ENCODE assay signal across 10 cellular contexts in genomic region chr10:118595598-118596425, GRCh38. TPM values are rescaled to one million over a fixed set of nuclear protein-coding genes. Genes with fewer than 3 reads are reported as not detected.
A peak's percentile ranks its signal among the peaks of the same experiment; 100 is the strongest.
DNase-seq lines count a peak whose midpoint lies in the region; ATAC-seq, FAIRE-seq and TF ChIP-seq lines count a peak whose summit lies in the region.
"Had no signal": no experiment of that assay in that cellular context is flagged by ENCODE, and none has a peak within 500 bp of the region (broad histone marks: within the 10 kb centered on the region; RNA-seq: fewer than 3 reads in every experiment).

Gene PRLHR (minus strand): TSS chr10:118595648. CDS start chr10:118595244, 404 bp downstream.

- POLR2A ChIA-PET in HepG2 (lab: Yijun Ruan, JAX) = no interaction called here

- H3K9ac ChIP-seq in HepG2 (ENCODE audit: insufficient read depth, low read depth, low read length) = no peak within 1 kb of the TSS

- 3 to 6% (median 4%) methylated on average over 23 to 52 of the region's 52 CpGs for WGBS in adrenal gland, 4 donors
- whole genome bisulfite sequencing in HepG2 (ENCODE audit: low lambda C conversion rate) = 40% methylated on average over 37 of the region's 52 CpGs
- 11 to 30% methylated on average over 52 of the region's 52 CpGs for WGBS in sigmoid colon, 2 donors

- H3K36me3 ChIP-seq in adrenal gland (replicated peaks in 1 of 2) (no peaks in the 10 kb centered on the region), HepG2 (replicated peaks in 1 of 2; ENCODE audit: control insufficient read depth in 1 of 2, insufficient read depth in 2 of 2, low read length in 2 of 2) (no peaks in the 10 kb centered on the region), sigmoid colon (no peaks in the 10 kb centered on the region)
- H3K36me3 ChIP-seq: heart left ventricle had no signal

- no peak within 1 kb of the TSS for H3K4me3 ChIP-seq in adrenal gland
- no peak within 1 kb of the TSS for H3K4me3 ChIP-seq in HepG2 (replicated peaks in 1 of 3; ENCODE audit: insufficient read depth in 1 of 3, low read depth in 2 of 3, low read length in 3 of 3)
- H3K4me3 ChIP-seq in sigmoid colon = no peak within 1 kb of the TSS
- H3K4me3 ChIP-seq: heart left ventricle had no signal

- no peak for TF ChIP-seq CTCF in adrenal gland (IDR thresholded peaks at IDR 0.05)
- no peak for TF ChIP-seq CTCF in HepG2 (CRISPR knock-in tag; IDR thresholded peaks at IDR 0.05)
- TF ChIP-seq CTCF in sigmoid colon (IDR thresholded peaks at IDR 0.05) = no peak

- H3K4me1 ChIP-seq in adrenal gland (replicated peaks in 1 of 2) (no peaks in the 10 kb centered on the region), HepG2 (ENCODE audit: insufficient read depth, low read length) (no peaks in the 10 kb centered on the region), sigmoid colon (peaks cover 0 to 9% (median 4%) of the 10 kb centered on the region in 4 donors)
- H3K4me1 ChIP-seq: heart left ventricle had no signal

- no TSS peak for BruUV-seq in HepG2 (replicated peaks; lab: Mats Ljungman, UMichigan)

- no peak for TF ChIP-seq EP300 in HepG2 (IDR thresholded peaks at IDR 0.05; ENCODE audit: low read depth in 2 of 2, low read length in 2 of 2)
- no peak for TF ChIP-seq EP300 in HepG2 (CRISPR knock-in tag; IDR thresholded peaks at IDR 0.05; ENCODE audit: borderline replicate concordance)
- no peak for TF ChIP-seq EP300 in sigmoid colon (IDR thresholded peaks at IDR 0.05)

- no peaks in the 10 kb centered on the region for H3K9me3 ChIP-seq in adrenal gland (replicated peaks in 1 of 3)
- no peaks in the 10 kb centered on the region for H3K9me3 ChIP-seq in HepG2 (ENCODE audit: low read length)
- H3K9me3 ChIP-seq in sigmoid colon = no peaks in the 10 kb centered on the region

- H2AFZ ChIP-seq in HepG2 (ENCODE audit: low read length) = no peak within 1 kb of the TSS

- no peaks in the 10 kb centered on the region for H4K20me1 ChIP-seq in HepG2 (ENCODE audit: insufficient read depth, low read length)

- H3K27ac ChIP-seq in adrenal gland (peak within 1 kb of the TSS in 1 of 5 donors; percentile 58), HepG2 (ENCODE audit: extremely low read length, insufficient read depth, low read length) (no peak within 1 kb of the TSS), sigmoid colon (no peak within 1 kb of the TSS)
- H3K27ac ChIP-seq: heart left ventricle had no signal

- H3K27me3 ChIP-seq in adrenal gland (peaks cover 53% of the 10 kb centered on the region), HepG2 (ENCODE audit: control insufficient read depth in 1 of 2, insufficient read depth in 2 of 2, low read length in 2 of 2) (peaks cover 0 to 14% of the 10 kb centered on the region in 2 experiments; a peak in 3 of 5 replicates), sigmoid colon (peaks cover 25 to 65% (median 30%) of the 10 kb centered on the region in 3 donors)

- CTCF ChIA-PET in HepG2 (lab: Yijun Ruan, JAX; ENCODE audit: low intra/inter-chr PET ratio, low total read pairs) = no interaction called here

- in situ Hi-C loops in HepG2 (cut with HindIII; ENCODE audit: extremely low pct_ligation_motif_present, low pct_unique_long_range_greater_than_20kb) = no loop called here

- TF ChIP-seq RAD21 in HepG2 (CRISPR knock-in tag; IDR thresholded peaks at IDR 0.05) = no peak

- peak; percentile 18 for DNase-seq in Ammon's horn (ENCODE audit: low spot score)
- DNase-seq in H54 (ENCODE audit: insufficient read length, low spot score) = peak; percentile 22
- peak; percentile 32 to 83 (median 53) for DNase-seq in adrenal gland
- DNase-seq in HepG2 (ENCODE audit: low spot score) = no peak
- no peak for DNase-seq in inferior parietal cortex (ENCODE audit: extremely low spot score)
- no peak for DNase-seq in GDM1 (lab: John Stamatoyannopoulos, UW)
- no peak for DNase-seq in sigmoid colon

- TF ChIP-seq POLR2A in H54 (IDR thresholded peaks at IDR 0.05; ENCODE audit: low read depth, low read length) (no peak), adrenal gland (IDR thresholded peaks at IDR 0.05) (peak in 1 of 2 donors; percentile 33), HepG2 (IDR thresholded peaks at IDR 0.05; ENCODE audit: insufficient read depth in 1 of 2, low read depth in 2 of 2, low read length in 2 of 2) (no peak), sigmoid colon (IDR thresholded peaks at IDR 0.05) (no peak)

- peak; percentile 66 for ATAC-seq in HepG2
- ATAC-seq in GM19452 (IDR thresholded peaks at IDR 0.05; ENCODE audit: unreplicated experiment) = no peak

- H3K4me2 ChIP-seq in HepG2 (ENCODE audit: low read depth, low read length) = no peak within 1 kb of the TSS

- FAIRE-seq in H54 (lab: Jason Lieb, UNC) = no peak
- no peak for FAIRE-seq in HepG2 (lab: Jason Lieb, UNC)

- H3K79me2 ChIP-seq in HepG2 (ENCODE audit: insufficient read depth, low read length) = no peaks in the 10 kb centered on the region

- intact Hi-C loops in adrenal gland (cut with DNase I) (no loop called here), HepG2 (cut with micrococcal nuclease; ENCODE audit: unreplicated experiment) (no loop called here), sigmoid colon (cut with DNase I) (no loop called here)

TF ChIP-seq in HepG2, 621 proteins besides CTCF, POLR2A, EP300 and RAD21 (continues in another document):
- TF ChIP-seq ISL2 (CRISPR knock-in tag; IDR thresholded peaks at IDR 0.05) (no peak), DNMT3B (CRISPR knock-in tag; conservative IDR thresholded peaks at IDR 0.05) (no peak), SALL1 (CRISPR knock-in tag; IDR thresholded peaks at IDR 0.05) (peak; percentile 80), ZBTB8A (CRISPR knock-in tag; IDR thresholded peaks at IDR 0.05; ENCODE audit: borderline replicate concordance, low read depth) (no peak), ADNP (CRISPR knock-in tag; IDR thresholded peaks at IDR 0.05) (no peak), CBFB (CRISPR knock-in tag; IDR thresholded peaks at IDR 0.05) (no peak), ZNF549 (CRISPR knock-in tag; IDR thresholded peaks at IDR 0.05) (no peak), KDM3A (CRISPR knock-in tag; IDR thresholded peaks at IDR 0.05; ENCODE audit: low read depth) (no peak), KDM4B (CRISPR knock-in tag; IDR thresholded peaks at IDR 0.05) (no peak), STAT6 (CRISPR knock-in tag; IDR thresholded peaks at IDR 0.05; ENCODE audit: borderline replicate concordance) (no peak), CREM (IDR thresholded peaks at IDR 0.05) (no peak), CREM (CRISPR knock-in tag; IDR thresholded peaks at IDR 0.05) (no peak), NCOR1 (IDR thresholded peaks at IDR 0.05; ENCODE audit: borderline replicate concordance, low read length) (no peak), HOXD1 (CRISPR knock-in tag; IDR thresholded peaks at IDR 0.05) (no peak), PHF5A (CRISPR knock-in tag; IDR thresholded peaks at IDR 0.05; ENCODE audit: low read depth, unreplicated experiment) (no peak)

RNA-seq across cellular contexts. Expression of gene PRLHR, which starts in this region (rescaled TPM):
- total RNA-seq in adrenal gland (10 to 100 TPM in 2 of 8 donors, 1 to 10 TPM in 1, under 1 TPM in 2, not detected in 3; 0.13 to 23.3 (median 4.2) TPM), HepG2 (2016; rRNA removed; fragmentation: Illumina TruSeq; extraction: Trizol) (not detected in 2 replicates), sigmoid colon (under 1 TPM in 1 of 4 donors, not detected in 3; 0.49 TPM)
- polyA plus RNA-seq in adrenal gland (1 to 10 TPM; 1.3 to 3.6 (median 2.7) TPM), HepG2 (2011; rRNA removed) (not detected in 2 replicates), sigmoid colon (under 1 TPM in 1 of 3 donors, not detected in 2; under 0.01 TPM)
- total RNA-seq in HepG2 (2016; cell fraction: cytosol; rRNA removed; fragmentation: Illumina TruSeq; extraction: Trizol; ENCODE audit: low read depth) = not detected in 2 replicates
- total RNA-seq in HepG2 (2016; cell fraction: insoluble cytoplasmic fraction; rRNA removed; fragmentation: Illumina TruSeq; extraction: Trizol) = not detected in 2 replicates
- not detected in 2 replicates for total RNA-seq in HepG2 (2016; cell fraction: membrane; rRNA removed; fragmentation: Illumina TruSeq; extraction: Trizol)
- not detected in 2 replicates for total RNA-seq in HepG2 (2016; cell fraction: nucleus; rRNA removed; fragmentation: Illumina TruSeq; extraction: Trizol)
- not detected in 2 replicates for polyA plus RNA-seq in HepG2 (2011; cell fraction: cytosol; rRNA removed)
- polyA plus RNA-seq in HepG2 (2011; cell fraction: nucleus; rRNA removed) = not detected in 2 replicates
- not detected in 2 replicates for polyA plus RNA-seq in HepG2 (2012)
- not detected in 2 replicates for polyA plus RNA-seq in HepG2 (2016; cell fraction: cytosol; fragmentation: Illumina TruSeq; extraction: Trizol; ENCODE audit: low read depth)
- not detected in 2 replicates for polyA plus RNA-seq in HepG2 (2016; cell fraction: insoluble cytoplasmic fraction; fragmentation: Illumina TruSeq; extraction: Trizol; ENCODE audit: low read depth)
- polyA plus RNA-seq in HepG2 (2016; cell fraction: membrane; fragmentation: Illumina TruSeq; extraction: Trizol; ENCODE audit: low read depth) = not detected in 2 replicates
- polyA plus RNA-seq in HepG2 (2016; cell fraction: nucleus; fragmentation: Illumina TruSeq; extraction: Trizol; ENCODE audit: insufficient read depth, low read depth) = not detected in 2 replicates
- polyA minus RNA-seq in HepG2 (2011; rRNA and poly(A)+ RNA removed; ENCODE audit: low replicate concordance) = not detected in 2 replicates
- not detected in 2 replicates for polyA minus RNA-seq in HepG2 (2011; cell fraction: cytosol; rRNA and poly(A)+ RNA removed)
- polyA minus RNA-seq in HepG2 (2011; cell fraction: nucleus; rRNA and poly(A)+ RNA removed) = not detected in 2 replicates
- total RNA-seq: heart left ventricle, HT-29 had no signal
- polyA plus RNA-seq: heart left ventricle had no signal

Comparison
In these comparisons a context has a peak if more than half of its experiments do, and no peak if none do; other contexts are left out.
1. Peak in ATAC-seq in HepG2; RNA of the gene not detected or under 1 TPM.
2. DNase-seq: peak in Ammon's horn (single experiment), H54 (single experiment) and adrenal gland (7 of 7); none in HepG2 (single experiment), inferior parietal cortex (single experiment), GDM1 (single experiment) and sigmoid colon (single experiment).